ENCODE assay signal across 19 cellular contexts in genomic region chr9:135359764-135360163, GRCh38.
"Had no signal": no experiment of that assay in that cellular context is flagged by ENCODE, and none has a peak within 500 bp of the region (broad histone marks: within the 10 kb centered on the region; RNA-seq: fewer than 3 reads in every experiment).

No MANE protein-coding gene starts in this region.

- DNase-seq: effector CD4-positive, alpha-beta T cell; endodermal cell; erythroblast; foreskin keratinocyte; immature natural killer cell; lower lobe of right lung; occipital lobe; right cardiac atrium; small intestine; stimulated activated CD4-positive, alpha-beta T cell treated with anti-CD3 and anti-CD28 coated beads, Interleukin-2, amount 100 ng/mL, for 48 hours; stimulated activated naive CD4-positive, alpha-beta T cell treated with Interleukin-2 at 50 U/mL for 16 hours; trophoblast cell had no signal

- H3K4me1 Mint-ChIP-seq: endodermal cell, memory B cell, mesothelial cell of epicardium had no signal

- H3K9me3 ChIP-seq: left lung, lower lobe of right lung, pancreas had no signal

- ATAC-seq: foreskin keratinocyte, left lung, lower lobe of right lung, pancreas, right cardiac atrium had no signal

- H3K9me3 Mint-ChIP-seq: immature natural killer cell, mesothelial cell of epicardium, nephron had no signal

- H3K36me3 Mint-ChIP-seq: immature natural killer cell, mesothelial cell of epicardium had no signal

- H3K27me3 Mint-ChIP-seq: dendritic cell treated with granulocyte-macrophage colony-stimulating factor and Interleukin-4, amounts not matched to agents 40 ng/mL and 50 ng/mL, for 4 days had no signal

- H3K27ac Mint-ChIP-seq: dendritic cell treated with granulocyte-macrophage colony-stimulating factor and Interleukin-4, amounts not matched to agents 40 ng/mL and 50 ng/mL, for 4 days; endodermal cell; memory B cell; mesothelial cell of epicardium; nephron; progenitor cell of endocrine pancreas had no signal

- H3K4me3 Mint-ChIP-seq: dendritic cell treated with granulocyte-macrophage colony-stimulating factor and Interleukin-4, amounts not matched to agents 40 ng/mL and 50 ng/mL, for 4 days; endodermal cell; memory B cell; mesothelial cell of epicardium; nephron had no signal
